1 cellular context compared by ENCODE assay signal in genomic region chr10:68560916-68561691, GRCh38.
TF ChIP-seq lines count a peak whose summit lies in the region.

No MANE protein-coding gene starts in this region.

TF ChIP-seq in HEK293, 187 proteins besides CTCF, POLR2A, EP300 and RAD21 (continued from another document):
- TF ChIP-seq ZBTB10 (tag by site-specific recombination; IDR thresholded peaks at IDR 0.05) (peak; percentile 79), ZFHX2 (tag by site-specific recombination; conservative IDR thresholded peaks at IDR 0.05) (peak; percentile 48; the same call in 1 of the 2 replicates), ZNF121 (tag by site-specific recombination; IDR thresholded peaks at IDR 0.05) (no peak), SP7 (tag by site-specific recombination; IDR thresholded peaks at IDR 0.05) (0 out of 2 replicates have a peak, but pooled peaks have one; percentile 49), ZBTB1 (tag by site-specific recombination; IDR thresholded peaks at IDR 0.05) (no peak), ZNF112 (tag by site-specific recombination; IDR thresholded peaks at IDR 0.05) (no peak), ZNF600 (tag by site-specific recombination; IDR thresholded peaks at IDR 0.05) (peak; percentile 89), ZNF76 (tag by site-specific recombination; IDR thresholded peaks at IDR 0.05; ENCODE audit: borderline replicate concordance, low read depth) (peak; percentile 87), ZNF2 (tag by site-specific recombination; IDR thresholded peaks at IDR 0.05) (peak; percentile 76), WT1 (tag by site-specific recombination; IDR thresholded peaks at IDR 0.05) (peak; percentile 42; the same call in 1 of the 2 replicates), ZFP3 (tag by site-specific recombination; IDR thresholded peaks at IDR 0.05; ENCODE audit: low read depth) (peak; percentile 13; the same call in 1 of the 2 replicates), SP2 (tag by site-specific recombination; IDR thresholded peaks at IDR 0.05) (peak; percentile 52), ZNF596 (tag by site-specific recombination; IDR thresholded peaks at IDR 0.05) (peak; percentile 78), IKZF3 (tag by site-specific recombination; IDR thresholded peaks at IDR 0.05) (peak; percentile 31; the same call in 1 of the 2 replicates), ZNF777 (tag by site-specific recombination; IDR thresholded peaks at IDR 0.05; ENCODE audit: borderline replicate concordance) (peak; percentile 76), KLF16 (tag by site-specific recombination; IDR thresholded peaks at IDR 0.05) (no peak), ZNF391 (tag by site-specific recombination; IDR thresholded peaks at IDR 0.05; ENCODE audit: borderline replicate concordance, low read depth) (peak; percentile 61; the same call in 1 of the 2 replicates), ZNF664 (tag by site-specific recombination; IDR thresholded peaks at IDR 0.05) (no peak), ZNF366 (tag by site-specific recombination; conservative IDR thresholded peaks at IDR 0.05) (no peak), ZNF48 (tag by site-specific recombination; IDR thresholded peaks at IDR 0.05) (no peak), MEIS1 (CRISPR knock-in tag; IDR thresholded peaks at IDR 0.05; ENCODE audit: borderline replicate concordance) (no peak), EGR2 (tag by site-specific recombination; IDR thresholded peaks at IDR 0.05; ENCODE audit: low read depth) (peak; percentile 64), KLF8 (tag by site-specific recombination; IDR thresholded peaks at IDR 0.05) (0 out of 2 replicates have a peak, but pooled peaks have one; percentile 55)
- TF ChIP-seq, protein P1, sequence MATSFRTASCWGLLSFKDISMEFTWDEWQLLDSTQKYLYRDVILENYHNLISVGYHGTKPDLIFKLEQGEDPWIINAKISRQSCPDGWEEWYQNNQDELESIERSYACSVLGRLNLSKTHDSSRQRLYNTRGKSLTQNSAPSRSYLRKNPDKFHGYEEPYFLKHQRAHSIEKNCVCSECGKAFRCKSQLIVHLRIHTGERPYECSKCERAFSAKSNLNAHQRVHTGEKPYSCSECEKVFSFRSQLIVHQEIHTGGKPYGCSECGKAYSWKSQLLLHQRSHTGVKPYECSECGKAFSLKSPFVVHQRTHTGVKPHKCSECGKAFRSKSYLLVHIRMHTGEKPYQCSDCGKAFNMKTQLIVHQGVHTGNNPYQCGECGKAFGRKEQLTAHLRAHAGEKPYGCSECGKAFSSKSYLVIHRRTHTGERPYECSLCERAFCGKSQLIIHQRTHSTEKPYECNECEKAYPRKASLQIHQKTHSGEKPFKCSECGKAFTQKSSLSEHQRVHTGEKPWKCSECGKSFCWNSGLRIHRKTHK (tag by site-specific recombination; IDR thresholded peaks at IDR 0.05): no peak
- TF ChIP-seq, protein P2, sequence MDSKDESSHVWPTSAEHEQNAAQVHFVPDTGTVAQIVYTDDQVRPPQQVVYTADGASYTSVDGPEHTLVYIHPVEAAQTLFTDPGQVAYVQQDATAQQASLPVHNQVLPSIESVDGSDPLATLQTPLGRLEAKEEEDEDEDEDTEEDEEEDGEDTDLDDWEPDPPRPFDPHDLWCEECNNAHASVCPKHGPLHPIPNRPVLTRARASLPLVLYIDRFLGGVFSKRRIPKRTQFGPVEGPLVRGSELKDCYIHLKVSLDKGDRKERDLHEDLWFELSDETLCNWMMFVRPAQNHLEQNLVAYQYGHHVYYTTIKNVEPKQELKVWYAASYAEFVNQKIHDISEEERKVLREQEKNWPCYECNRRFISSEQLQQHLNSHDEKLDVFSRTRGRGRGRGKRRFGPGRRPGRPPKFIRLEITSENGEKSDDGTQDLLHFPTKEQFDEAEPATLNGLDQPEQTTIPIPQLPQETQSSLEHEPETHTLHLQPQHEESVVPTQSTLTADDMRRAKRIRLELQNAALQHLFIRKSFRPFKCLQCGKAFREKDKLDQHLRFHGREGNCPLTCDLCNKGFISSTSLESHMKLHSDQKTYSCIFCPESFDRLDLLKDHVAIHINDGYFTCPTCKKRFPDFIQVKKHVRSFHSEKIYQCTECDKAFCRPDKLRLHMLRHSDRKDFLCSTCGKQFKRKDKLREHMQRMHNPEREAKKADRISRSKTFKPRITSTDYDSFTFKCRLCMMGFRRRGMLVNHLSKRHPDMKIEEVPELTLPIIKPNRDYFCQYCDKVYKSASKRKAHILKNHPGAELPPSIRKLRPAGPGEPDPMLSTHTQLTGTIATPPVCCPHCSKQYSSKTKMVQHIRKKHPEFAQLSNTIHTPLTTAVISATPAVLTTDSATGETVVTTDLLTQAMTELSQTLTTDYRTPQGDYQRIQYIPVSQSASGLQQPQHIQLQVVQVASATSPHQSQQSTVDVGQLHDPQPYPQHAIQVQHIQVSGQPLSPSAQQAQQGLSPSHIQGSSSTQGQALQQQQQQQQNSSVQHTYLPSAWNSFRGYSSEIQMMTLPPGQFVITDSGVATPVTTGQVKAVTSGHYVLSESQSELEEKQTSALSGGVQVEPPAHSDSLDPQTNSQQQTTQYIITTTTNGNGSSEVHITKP (tag by site-specific recombination; IDR thresholded peaks at IDR 0.05): peak; percentile 75
- TF ChIP-seq, protein P3, sequence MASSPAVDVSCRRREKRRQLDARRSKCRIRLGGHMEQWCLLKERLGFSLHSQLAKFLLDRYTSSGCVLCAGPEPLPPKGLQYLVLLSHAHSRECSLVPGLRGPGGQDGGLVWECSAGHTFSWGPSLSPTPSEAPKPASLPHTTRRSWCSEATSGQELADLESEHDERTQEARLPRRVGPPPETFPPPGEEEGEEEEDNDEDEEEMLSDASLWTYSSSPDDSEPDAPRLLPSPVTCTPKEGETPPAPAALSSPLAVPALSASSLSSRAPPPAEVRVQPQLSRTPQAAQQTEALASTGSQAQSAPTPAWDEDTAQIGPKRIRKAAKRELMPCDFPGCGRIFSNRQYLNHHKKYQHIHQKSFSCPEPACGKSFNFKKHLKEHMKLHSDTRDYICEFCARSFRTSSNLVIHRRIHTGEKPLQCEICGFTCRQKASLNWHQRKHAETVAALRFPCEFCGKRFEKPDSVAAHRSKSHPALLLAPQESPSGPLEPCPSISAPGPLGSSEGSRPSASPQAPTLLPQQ (tag by site-specific recombination; IDR thresholded peaks at IDR 0.05): peak; percentile 23
- TF ChIP-seq, protein P4, sequence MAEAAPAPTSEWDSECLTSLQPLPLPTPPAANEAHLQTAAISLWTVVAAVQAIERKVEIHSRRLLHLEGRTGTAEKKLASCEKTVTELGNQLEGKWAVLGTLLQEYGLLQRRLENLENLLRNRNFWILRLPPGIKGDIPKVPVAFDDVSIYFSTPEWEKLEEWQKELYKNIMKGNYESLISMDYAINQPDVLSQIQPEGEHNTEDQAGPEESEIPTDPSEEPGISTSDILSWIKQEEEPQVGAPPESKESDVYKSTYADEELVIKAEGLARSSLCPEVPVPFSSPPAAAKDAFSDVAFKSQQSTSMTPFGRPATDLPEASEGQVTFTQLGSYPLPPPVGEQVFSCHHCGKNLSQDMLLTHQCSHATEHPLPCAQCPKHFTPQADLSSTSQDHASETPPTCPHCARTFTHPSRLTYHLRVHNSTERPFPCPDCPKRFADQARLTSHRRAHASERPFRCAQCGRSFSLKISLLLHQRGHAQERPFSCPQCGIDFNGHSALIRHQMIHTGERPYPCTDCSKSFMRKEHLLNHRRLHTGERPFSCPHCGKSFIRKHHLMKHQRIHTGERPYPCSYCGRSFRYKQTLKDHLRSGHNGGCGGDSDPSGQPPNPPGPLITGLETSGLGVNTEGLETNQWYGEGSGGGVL (tag by site-specific recombination; IDR thresholded peaks at IDR 0.05): peak; percentile 89
- TF ChIP-seq, protein P5, sequence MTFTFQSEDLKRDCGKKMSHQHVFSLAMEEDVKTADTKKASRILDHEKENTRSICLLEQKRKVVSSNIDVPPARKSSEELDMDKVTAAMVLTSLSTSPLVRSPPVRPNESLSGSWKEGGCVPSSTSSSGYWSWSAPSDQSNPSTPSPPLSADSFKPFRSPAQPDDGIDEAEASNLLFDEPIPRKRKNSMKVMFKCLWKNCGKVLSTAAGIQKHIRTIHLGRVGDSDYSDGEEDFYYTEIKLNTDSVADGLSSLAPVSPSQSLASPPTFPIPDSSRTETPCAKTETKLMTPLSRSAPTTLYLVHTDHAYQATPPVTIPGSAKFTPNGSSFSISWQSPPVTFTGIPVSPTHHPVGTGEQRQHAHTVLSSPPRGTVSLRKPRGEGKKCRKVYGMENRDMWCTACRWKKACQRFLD (tag by site-specific recombination; IDR thresholded peaks at IDR 0.05): no peak
